In genomic region chr4:140054861-140055260, GRCh38 we compare ENCODE assay signal across 16 cellular contexts.
DNase-seq lines count a peak whose midpoint lies in the region; ATAC-seq and TF ChIP-seq lines count a peak whose summit lies in the region.
"Had no signal": no experiment of that assay in that cellular context is flagged by ENCODE, and none has a peak within 500 bp of the region (broad histone marks: within the 10 kb centered on the region; RNA-seq: fewer than 3 reads in every experiment).

No MANE protein-coding gene starts in this region.

- no peak for TF ChIP-seq EP300 in stomach (IDR thresholded peaks at IDR 0.05)

- WGBS in stomach, 5 donors = 53 to 90% (median 76%) methylated on average over 1 of the region's 1 CpG

- H3K4me3 Mint-ChIP-seq in activated CD8-positive, alpha-beta T cell treated with anti-CD3 and anti-CD28 coated beads, Interleukin-2, amount 10 ng/mL, durations not matched to agents 7 days and 5 days = peak overlapping the region; percentile 9
- H3K4me3 Mint-ChIP-seq in activated CD8-positive, alpha-beta T cell treated with anti-CD3 and anti-CD28 coated beads for 36 hours = no peak overlapping the region
- peak overlapping the region; percentile 20 for H3K4me3 Mint-ChIP-seq in dendritic cell treated with granulocyte-macrophage colony-stimulating factor and Interleukin-4, amounts not matched to agents 40 ng/mL and 50 ng/mL, for 4 days
- H3K4me3 Mint-ChIP-seq in stimulated activated naive B cell treated with anti-CD40 and anti-IgM and Interleukin-4, amounts not matched to agents 10 μg/mL and 1 μg/mL and 100 μg/mL, for 72 hours = peak overlapping the region; percentile 21 to 30
- H3K4me3 Mint-ChIP-seq: CD4-positive, alpha-beta memory T cell had no signal

- no peaks in the 10 kb centered on the region for H4K20me1 ChIP-seq in Loucy (ENCODE audit: insufficient read depth, low read length, poor library complexity, severe bottlenecking)

- H3K27ac Mint-ChIP-seq in activated CD8-positive, alpha-beta T cell treated with anti-CD3 and anti-CD28 coated beads, Interleukin-2, amount 10 ng/mL, durations not matched to agents 7 days and 5 days = peak overlapping the region; percentile 51
- no peak overlapping the region for H3K27ac Mint-ChIP-seq in activated CD8-positive, alpha-beta T cell treated with anti-CD3 and anti-CD28 coated beads for 36 hours
- H3K27ac Mint-ChIP-seq in dendritic cell treated with granulocyte-macrophage colony-stimulating factor and Interleukin-4, amounts not matched to agents 40 ng/mL and 50 ng/mL, for 4 days = peak overlapping the region; percentile 73
- H3K27ac Mint-ChIP-seq in stimulated activated naive B cell treated with anti-CD40 and anti-IgM and Interleukin-4, amounts not matched to agents 10 μg/mL and 1 μg/mL and 100 μg/mL, for 72 hours = peak overlapping the region; percentile 21
- H3K27ac Mint-ChIP-seq: CD4-positive, alpha-beta memory T cell had no signal

- H3K9me3 ChIP-seq in Loucy (ENCODE audit: insufficient read depth, low read depth, low read length) = no peaks in the 10 kb centered on the region
- H3K9me3 ChIP-seq in stomach = no peaks in the 10 kb centered on the region
- H3K9me3 ChIP-seq: MG63 had no signal

- no peak for TF ChIP-seq POLR2A in stomach (IDR thresholded peaks at IDR 0.05)

- H3K4me3 ChIP-seq in Loucy (ENCODE audit: low read length, poor library complexity, severe bottlenecking) = no peak overlapping the region
- no peak overlapping the region for H3K4me3 ChIP-seq in stomach
- H3K4me3 ChIP-seq: GM23248, MG63 had no signal

- H3K9me2 ChIP-seq in Loucy (replicated peaks; ENCODE audit: low read depth, low read length) = no peaks in the 10 kb centered on the region

- peaks cover 2% of the 10 kb centered on the region for H3K36me3 Mint-ChIP-seq in activated CD8-positive, alpha-beta T cell treated with anti-CD3 and anti-CD28 coated beads, Interleukin-2, amount 10 ng/mL, durations not matched to agents 7 days and 5 days (ENCODE audit: low read depth)
- no peaks in the 10 kb centered on the region for H3K36me3 Mint-ChIP-seq in activated CD8-positive, alpha-beta T cell treated with anti-CD3 and anti-CD28 coated beads for 36 hours (ENCODE audit: low read depth)
- H3K36me3 Mint-ChIP-seq in dendritic cell treated with granulocyte-macrophage colony-stimulating factor and Interleukin-4, amounts not matched to agents 40 ng/mL and 50 ng/mL, for 4 days (ENCODE audit: low read depth) = no peaks in the 10 kb centered on the region
- no peaks in the 10 kb centered on the region for H3K36me3 Mint-ChIP-seq in stimulated activated naive B cell treated with anti-CD40 and anti-IgM and Interleukin-4, amounts not matched to agents 10 μg/mL and 1 μg/mL and 100 μg/mL, for 72 hours
- H3K36me3 Mint-ChIP-seq: CD4-positive, alpha-beta memory T cell had no signal

- no peaks in the 10 kb centered on the region for H3K36me3 ChIP-seq in Loucy (ENCODE audit: insufficient read depth, low read length)
- H3K36me3 ChIP-seq in stomach = no peaks in the 10 kb centered on the region
- H3K36me3 ChIP-seq: MG63 had no signal

- H3F3A ChIP-seq in Loucy (ENCODE audit: low read depth) = peaks cover 2% of the 10 kb centered on the region; the same call in 1 of the 2 replicates

- CTCF ChIA-PET in activated CD8-positive, alpha-beta T cell treated with anti-CD3 and anti-CD28 coated beads, Interleukin-2, amount 10 ng/mL, durations not matched to agents 7 days and 5 days (lab: Charles Lee) = interaction anchor here (1.0 to 1.6 kb wide), 3 partner anchors 15 to 99 kb away, joined by 3 to 8 read pairs (median 3); partner anchors contain the start of gene MAML3
- CTCF ChIA-PET in activated CD8-positive, alpha-beta T cell treated with anti-CD3 and anti-CD28 coated beads for 36 hours (lab: Charles Lee) = no interaction called here

- H3K9ac ChIP-seq in Loucy (ENCODE audit: low read depth, low read length, poor library complexity, severe bottlenecking) = peak overlapping the region; percentile 51
- H3K9ac ChIP-seq: GM23248 had no signal

- intact Hi-C loops in activated CD8-positive, alpha-beta T cell treated with anti-CD3 and anti-CD28 coated beads for 36 hours (cut with micrococcal nuclease) = loop anchor here (5.0 kb wide), 1 partner anchor 97 kb away; the partner anchor contains the start of gene MAML3
- intact Hi-C loops in dendritic cell treated with granulocyte-macrophage colony-stimulating factor and Interleukin-4, amounts not matched to agents 40 ng/mL and 50 ng/mL, for 4 days (cut with micrococcal nuclease) = loop anchor here (2.0 to 5.0 kb wide), 2 partner anchors 32 to 96 kb away; no protein-coding TSS in a partner anchor
- intact Hi-C loops in stomach (cut with DNase I; ENCODE audit: low total_unique reads) = no loop called here

- no peak overlapping the region for H3K27ac ChIP-seq in stomach
- H3K27ac ChIP-seq: GM23248 had no signal

- peak overlapping the region; percentile 56 for H3K4me2 ChIP-seq in Loucy (ENCODE audit: low read depth, low read length, poor library complexity, severe bottlenecking)

- peaks cover 57% of the 10 kb centered on the region for H3K4me1 Mint-ChIP-seq in activated CD8-positive, alpha-beta T cell treated with anti-CD3 and anti-CD28 coated beads, Interleukin-2, amount 10 ng/mL, durations not matched to agents 7 days and 5 days (ENCODE audit: low read depth)
- peaks cover 41% of the 10 kb centered on the region for H3K4me1 Mint-ChIP-seq in activated CD8-positive, alpha-beta T cell treated with anti-CD3 and anti-CD28 coated beads for 36 hours (ENCODE audit: low read depth)
- H3K4me1 Mint-ChIP-seq in dendritic cell treated with granulocyte-macrophage colony-stimulating factor and Interleukin-4, amounts not matched to agents 40 ng/mL and 50 ng/mL, for 4 days (ENCODE audit: low read depth) = peaks cover 31% of the 10 kb centered on the region
- H3K4me1 Mint-ChIP-seq in stimulated activated naive B cell treated with anti-CD40 and anti-IgM and Interleukin-4, amounts not matched to agents 10 μg/mL and 1 μg/mL and 100 μg/mL, for 72 hours = peaks cover 21 to 56% of the 10 kb centered on the region in 2 donors

- DNase-seq in activated CD8-positive, alpha-beta T cell treated with anti-CD3 and anti-CD28 coated beads, Interleukin-2, amount 10 ng/mL, durations not matched to agents 7 days and 5 days = no peak
- no peak for DNase-seq in activated CD8-positive, alpha-beta T cell treated with anti-CD3 and anti-CD28 coated beads for 36 hours
- DNase-seq in stimulated activated naive B cell treated with anti-CD40 and anti-IgM and Interleukin-4, amounts not matched to agents 10 μg/mL and 1 μg/mL and 100 μg/mL, for 72 hours = no peak
- no peak for DNase-seq in stomach
- no peak for DNase-seq in NCI-H2029 (lab: John Stamatoyannopoulos, UW)
- no peak for DNase-seq in stimulated activated CD4-positive, alpha-beta T cell treated with anti-CD3 and anti-CD28 coated beads, Interleukin-4, amount 100 ng/mL, for 1 hour
- DNase-seq: CD4-positive, alpha-beta memory T cell; GM23248; KG1; MG63; NCI-H1092 treated with DMSO at 0.1 percent for 48 hours; NCI-H1694 treated with DMSO at 0.1 percent for 48 hours; NCI-H774; RPMI8226 had no signal

- POLR2A ChIA-PET in activated CD8-positive, alpha-beta T cell treated with anti-CD3 and anti-CD28 coated beads, Interleukin-2, amount 10 ng/mL, durations not matched to agents 7 days and 5 days (lab: Charles Lee) = no interaction called here
- POLR2A ChIA-PET in activated CD8-positive, alpha-beta T cell treated with anti-CD3 and anti-CD28 coated beads for 36 hours (lab: Charles Lee) = no interaction called here

- ATAC-seq in activated CD8-positive, alpha-beta T cell treated with anti-CD3 and anti-CD28 coated beads, Interleukin-2, amount 10 ng/mL, durations not matched to agents 7 days and 5 days = no peak
- no peak for ATAC-seq in activated CD8-positive, alpha-beta T cell treated with anti-CD3 and anti-CD28 coated beads for 36 hours
- ATAC-seq in stimulated activated naive B cell treated with anti-CD40 and anti-IgM and Interleukin-4, amounts not matched to agents 10 μg/mL and 1 μg/mL and 100 μg/mL, for 72 hours (replicated peaks) = no peak

- H3K27me3 ChIP-seq in Loucy (ENCODE audit: insufficient read depth, low read length, poor library complexity, severe bottlenecking) (no peaks in the 10 kb centered on the region), stomach (no peaks in the 10 kb centered on the region)
- H3K27me3 ChIP-seq: MG63 had no signal

- H2AFZ ChIP-seq in Loucy (ENCODE audit: low read length) = no peak overlapping the region
- H2AFZ ChIP-seq: GM23248 had no signal

- H3K79me2 ChIP-seq in Loucy (ENCODE audit: insufficient read depth, low read length) = peaks cover 72% of the 10 kb centered on the region

- TF ChIP-seq CTCF in activated CD8-positive, alpha-beta T cell treated with anti-CD3 and anti-CD28 coated beads for 36 hours (IDR thresholded peaks at IDR 0.05) = no peak
- TF ChIP-seq CTCF in Loucy (conservative IDR thresholded peaks at IDR 0.05; ENCODE audit: low read length) (no peak), stomach (IDR thresholded peaks at IDR 0.05) (no peak)

- H3K9me3 Mint-ChIP-seq in activated CD8-positive, alpha-beta T cell treated with anti-CD3 and anti-CD28 coated beads, Interleukin-2, amount 10 ng/mL, durations not matched to agents 7 days and 5 days (ENCODE audit: insufficient read depth) = no peaks in the 10 kb centered on the region
- no peaks in the 10 kb centered on the region for H3K9me3 Mint-ChIP-seq in activated CD8-positive, alpha-beta T cell treated with anti-CD3 and anti-CD28 coated beads for 36 hours
- no peaks in the 10 kb centered on the region for H3K9me3 Mint-ChIP-seq in dendritic cell treated with granulocyte-macrophage colony-stimulating factor and Interleukin-4, amounts not matched to agents 40 ng/mL and 50 ng/mL, for 4 days
- no peaks in the 10 kb centered on the region for H3K9me3 Mint-ChIP-seq in stimulated activated naive B cell treated with anti-CD40 and anti-IgM and Interleukin-4, amounts not matched to agents 10 μg/mL and 1 μg/mL and 100 μg/mL, for 72 hours
- H3K9me3 Mint-ChIP-seq: CD4-positive, alpha-beta memory T cell had no signal

- peaks cover 11% of the 10 kb centered on the region for H3K27me3 Mint-ChIP-seq in activated CD8-positive, alpha-beta T cell treated with anti-CD3 and anti-CD28 coated beads, Interleukin-2, amount 10 ng/mL, durations not matched to agents 7 days and 5 days (ENCODE audit: low read depth)
- H3K27me3 Mint-ChIP-seq in activated CD8-positive, alpha-beta T cell treated with anti-CD3 and anti-CD28 coated beads for 36 hours = peaks cover 7% of the 10 kb centered on the region
- no peaks in the 10 kb centered on the region for H3K27me3 Mint-ChIP-seq in dendritic cell treated with granulocyte-macrophage colony-stimulating factor and Interleukin-4, amounts not matched to agents 40 ng/mL and 50 ng/mL, for 4 days
- no peaks in the 10 kb centered on the region for H3K27me3 Mint-ChIP-seq in stimulated activated naive B cell treated with anti-CD40 and anti-IgM and Interleukin-4, amounts not matched to agents 10 μg/mL and 1 μg/mL and 100 μg/mL, for 72 hours

- H3K4me1 ChIP-seq in Loucy (ENCODE audit: insufficient read depth, low read length, poor library complexity, severe bottlenecking) = peaks cover 63% of the 10 kb centered on the region
- peaks cover 8 to 25% (median 15%) of the 10 kb centered on the region in 4 donors for H3K4me1 ChIP-seq in stomach
